ENCODE assay signal across 8 cellular contexts in the genomic region with DNA sequence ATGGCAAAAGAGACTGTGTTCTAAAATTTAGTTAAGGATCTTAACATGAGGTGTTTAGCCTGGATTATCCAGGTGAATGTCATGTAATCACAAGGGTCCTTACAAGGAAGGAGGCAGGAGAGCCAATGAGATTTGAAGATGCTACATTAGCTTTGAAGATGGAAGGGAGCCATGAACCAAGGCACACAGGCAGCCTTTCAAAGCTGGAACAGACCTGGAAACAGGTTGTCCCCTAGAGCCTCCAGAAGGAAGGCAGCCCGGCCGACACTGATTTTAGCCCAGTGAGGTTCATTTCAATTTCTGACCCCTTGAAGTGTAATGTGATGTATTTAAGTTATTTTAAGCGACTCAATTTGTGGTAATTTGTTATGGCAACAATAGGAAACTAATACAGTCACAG.
"Had no signal": no experiment of that assay in that cellular context is flagged by ENCODE, and none has a peak within 500 bp of the region (broad histone marks: within the 10 kb centered on the region; RNA-seq: fewer than 3 reads in every experiment).

No MANE protein-coding gene starts in this region.

- ATAC-seq: HepG2 had no signal

- H3K4me3 Mint-ChIP-seq: H9, IgD-negative memory B cell had no signal

- H2AFZ ChIP-seq: GM23248 had no signal

- H3K9ac ChIP-seq: GM23248, KMS-11 had no signal

- H3K27ac ChIP-seq: GM23248, HL-60, KMS-11 had no signal

- H3K27me3 Mint-ChIP-seq: IgD-negative memory B cell had no signal

- H3K4me2 ChIP-seq: KMS-11 had no signal

- DNase-seq: GM23248, H9, HCEC 1CT, KBM-7 had no signal

- H3K4me3 ChIP-seq: GM23248 had no signal

- H3K27ac Mint-ChIP-seq: H9, IgD-negative memory B cell had no signal
